In the genomic region with DNA sequence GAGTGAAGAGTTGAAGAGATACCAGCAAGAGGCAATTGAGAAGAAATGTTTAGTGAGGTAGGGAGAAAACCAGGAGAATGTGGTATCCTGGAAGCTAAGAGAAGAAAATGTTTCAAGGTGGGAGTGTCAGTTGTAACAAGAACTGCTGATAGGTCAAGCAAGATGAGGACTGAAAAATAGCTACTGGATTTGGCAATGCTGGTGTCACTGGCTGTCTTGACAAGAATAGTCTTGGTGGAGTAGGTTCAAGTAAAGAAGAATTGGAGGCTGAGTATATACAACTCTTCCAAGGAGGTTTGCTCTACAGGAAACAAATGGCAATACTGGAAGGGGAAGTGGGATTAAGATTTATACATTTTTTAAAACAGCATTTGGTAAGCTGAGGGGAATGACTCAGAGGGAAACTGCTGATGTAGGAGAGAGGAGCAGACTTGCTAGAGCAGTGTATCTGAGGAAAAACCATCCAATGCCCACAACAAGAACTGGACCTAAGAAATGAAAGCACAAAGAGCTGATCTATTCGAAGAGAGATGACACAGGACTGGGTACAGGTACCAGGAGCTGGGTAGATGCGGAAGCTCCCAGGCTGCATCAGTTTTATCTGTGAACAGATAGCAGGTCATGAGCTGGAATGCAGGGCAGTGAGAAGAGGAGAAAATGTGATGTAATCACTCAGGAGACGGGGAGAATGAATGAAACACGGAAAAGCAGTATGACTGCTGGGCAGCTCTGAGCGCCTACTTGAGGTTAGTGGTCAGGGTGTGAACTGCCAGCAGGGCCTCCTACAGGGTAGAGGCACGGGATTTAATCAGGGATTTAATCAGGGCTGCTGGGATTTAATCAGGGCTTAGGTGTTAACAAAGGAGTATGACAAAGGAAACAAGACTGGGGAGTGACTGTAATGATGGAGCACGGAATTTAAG, we compare ENCODE assay signal across 10 cellular contexts. TPM values are rescaled to one million over a fixed set of nuclear protein-coding genes. Genes with fewer than 3 reads are reported as not detected.
DNase-seq lines count a peak whose midpoint lies in the region; ATAC-seq and TF ChIP-seq lines count a peak whose summit lies in the region.
"Had no signal": no experiment of that assay in that cellular context is flagged by ENCODE, and none has a peak within 500 bp of the region (broad histone marks: within the 10 kb centered on the region; RNA-seq: fewer than 3 reads in every experiment).

No MANE protein-coding gene starts in this region.

- peak overlapping the region; percentile 95 for H3K27ac ChIP-seq in temporal lobe (ENCODE audit: low read depth, low read length)

- H3K9me3 Mint-ChIP-seq in activated naive CD8-positive, alpha-beta T cell treated with anti-CD3 and anti-CD28 coated beads, Interleukin-2, amount 50 U/mL, for 24 hours: no peaks in the 10 kb centered on the region
- no peaks in the 10 kb centered on the region for H3K9me3 Mint-ChIP-seq in activated naive CD8-positive, alpha-beta T cell treated with anti-CD3 and anti-CD28 coated beads for 36 hours
- no peaks in the 10 kb centered on the region for H3K9me3 Mint-ChIP-seq in WTC11

- H3K4me3 Mint-ChIP-seq in activated naive CD8-positive, alpha-beta T cell treated with anti-CD3 and anti-CD28 coated beads, Interleukin-2, amount 50 U/mL, for 24 hours: no peak overlapping the region
- H3K4me3 Mint-ChIP-seq in activated naive CD8-positive, alpha-beta T cell treated with anti-CD3 and anti-CD28 coated beads for 36 hours: no peak overlapping the region
- H3K4me3 Mint-ChIP-seq in WTC11: no peak overlapping the region

- no peaks in the 10 kb centered on the region for H3K27me3 Mint-ChIP-seq in activated naive CD8-positive, alpha-beta T cell treated with anti-CD3 and anti-CD28 coated beads, Interleukin-2, amount 50 U/mL, for 24 hours
- H3K27me3 Mint-ChIP-seq in activated naive CD8-positive, alpha-beta T cell treated with anti-CD3 and anti-CD28 coated beads for 36 hours: no peaks in the 10 kb centered on the region
- no peaks in the 10 kb centered on the region for H3K27me3 Mint-ChIP-seq in WTC11 (ENCODE audit: low read depth)

- CTCF ChIA-PET in WTC11 (lab: Charles Lee): interaction anchor here (1.0 to 1.3 kb wide), 3 partner anchors 88 to 115 kb away, joined by 3 to 4 read pairs (median 3); no protein-coding TSS in a partner anchor

- no peak for DNase-seq in activated naive CD8-positive, alpha-beta T cell treated with anti-CD3 and anti-CD28 coated beads, Interleukin-2, amount 50 U/mL, for 24 hours
- DNase-seq in activated naive CD8-positive, alpha-beta T cell treated with anti-CD3 and anti-CD28 coated beads for 36 hours: no peak
- DNase-seq in WTC11 (ENCODE audit: low spot score) (no peak), hepatic stellate cell (ENCODE audit: low spot score) (peak; percentile 57), SHP77 treated with DMSO at 0.1 percent for 48 hours (lab: John Stamatoyannopoulos, UW) (no peak), NK-92 (lab: John Stamatoyannopoulos, UW; ENCODE audit: unreplicated experiment) (no peak), T-helper 9 cell (no peak)
- DNase-seq: COR-L47, cortex of kidney had no signal

- peaks cover 32% of the 10 kb centered on the region for H3K36me3 Mint-ChIP-seq in activated naive CD8-positive, alpha-beta T cell treated with anti-CD3 and anti-CD28 coated beads, Interleukin-2, amount 50 U/mL, for 24 hours (ENCODE audit: low read depth)
- peaks cover 9% of the 10 kb centered on the region for H3K36me3 Mint-ChIP-seq in activated naive CD8-positive, alpha-beta T cell treated with anti-CD3 and anti-CD28 coated beads for 36 hours
- peaks cover 48% of the 10 kb centered on the region for H3K36me3 Mint-ChIP-seq in WTC11

- peak; percentile 75 for ATAC-seq in activated naive CD8-positive, alpha-beta T cell treated with anti-CD3 and anti-CD28 coated beads, Interleukin-2, amount 50 U/mL, for 24 hours
- ATAC-seq in WTC11: peak; percentile 80

- POLR2A ChIA-PET in WTC11 (lab: Charles Lee): no interaction called here

- no peak overlapping the region for H3K27ac Mint-ChIP-seq in activated naive CD8-positive, alpha-beta T cell treated with anti-CD3 and anti-CD28 coated beads, Interleukin-2, amount 50 U/mL, for 24 hours
- H3K27ac Mint-ChIP-seq in activated naive CD8-positive, alpha-beta T cell treated with anti-CD3 and anti-CD28 coated beads for 36 hours: no peak overlapping the region
- no peak overlapping the region for H3K27ac Mint-ChIP-seq in WTC11

- no peak for TF ChIP-seq CTCF in WTC11 (IDR thresholded peaks at IDR 0.05)

- H3K4me1 Mint-ChIP-seq in activated naive CD8-positive, alpha-beta T cell treated with anti-CD3 and anti-CD28 coated beads, Interleukin-2, amount 50 U/mL, for 24 hours: no peaks in the 10 kb centered on the region
- no peaks in the 10 kb centered on the region for H3K4me1 Mint-ChIP-seq in activated naive CD8-positive, alpha-beta T cell treated with anti-CD3 and anti-CD28 coated beads for 36 hours
- H3K4me1 Mint-ChIP-seq in WTC11: no peaks in the 10 kb centered on the region

TF ChIP-seq in WTC11, 78 proteins besides CTCF, POLR2A, EP300 and RAD21 (continues in another document):
- no peak for TF ChIP-seq CBFB (CRISPR knock-in tag; IDR thresholded peaks at IDR 0.05; ENCODE audit: low read depth)
- TF ChIP-seq CREM (CRISPR knock-in tag; IDR thresholded peaks at IDR 0.05): no peak
- TF ChIP-seq, protein P1, sequence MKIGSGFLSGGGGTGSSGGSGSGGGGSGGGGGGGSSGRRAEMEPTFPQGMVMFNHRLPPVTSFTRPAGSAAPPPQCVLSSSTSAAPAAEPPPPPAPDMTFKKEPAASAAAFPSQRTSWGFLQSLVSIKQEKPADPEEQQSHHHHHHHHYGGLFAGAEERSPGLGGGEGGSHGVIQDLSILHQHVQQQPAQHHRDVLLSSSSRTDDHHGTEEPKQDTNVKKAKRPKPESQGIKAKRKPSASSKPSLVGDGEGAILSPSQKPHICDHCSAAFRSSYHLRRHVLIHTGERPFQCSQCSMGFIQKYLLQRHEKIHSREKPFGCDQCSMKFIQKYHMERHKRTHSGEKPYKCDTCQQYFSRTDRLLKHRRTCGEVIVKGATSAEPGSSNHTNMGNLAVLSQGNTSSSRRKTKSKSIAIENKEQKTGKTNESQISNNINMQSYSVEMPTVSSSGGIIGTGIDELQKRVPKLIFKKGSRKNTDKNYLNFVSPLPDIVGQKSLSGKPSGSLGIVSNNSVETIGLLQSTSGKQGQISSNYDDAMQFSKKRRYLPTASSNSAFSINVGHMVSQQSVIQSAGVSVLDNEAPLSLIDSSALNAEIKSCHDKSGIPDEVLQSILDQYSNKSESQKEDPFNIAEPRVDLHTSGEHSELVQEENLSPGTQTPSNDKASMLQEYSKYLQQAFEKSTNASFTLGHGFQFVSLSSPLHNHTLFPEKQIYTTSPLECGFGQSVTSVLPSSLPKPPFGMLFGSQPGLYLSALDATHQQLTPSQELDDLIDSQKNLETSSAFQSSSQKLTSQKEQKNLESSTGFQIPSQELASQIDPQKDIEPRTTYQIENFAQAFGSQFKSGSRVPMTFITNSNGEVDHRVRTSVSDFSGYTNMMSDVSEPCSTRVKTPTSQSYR (CRISPR knock-in tag; IDR thresholded peaks at IDR 0.05): no peak
- no peak for TF ChIP-seq RORB (CRISPR knock-in tag; IDR thresholded peaks at IDR 0.05)
- TF ChIP-seq IRF2 (CRISPR knock-in tag; IDR thresholded peaks at IDR 0.05; ENCODE audit: borderline replicate concordance, low read depth): no peak
- no peak for TF ChIP-seq JAZF1 (CRISPR knock-in tag; IDR thresholded peaks at IDR 0.05)
- TF ChIP-seq, protein P2, sequence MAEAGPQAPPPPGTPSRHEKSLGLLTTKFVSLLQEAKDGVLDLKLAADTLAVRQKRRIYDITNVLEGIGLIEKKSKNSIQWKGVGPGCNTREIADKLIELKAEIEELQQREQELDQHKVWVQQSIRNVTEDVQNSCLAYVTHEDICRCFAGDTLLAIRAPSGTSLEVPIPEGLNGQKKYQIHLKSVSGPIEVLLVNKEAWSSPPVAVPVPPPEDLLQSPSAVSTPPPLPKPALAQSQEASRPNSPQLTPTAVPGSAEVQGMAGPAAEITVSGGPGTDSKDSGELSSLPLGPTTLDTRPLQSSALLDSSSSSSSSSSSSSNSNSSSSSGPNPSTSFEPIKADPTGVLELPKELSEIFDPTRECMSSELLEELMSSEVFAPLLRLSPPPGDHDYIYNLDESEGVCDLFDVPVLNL (CRISPR knock-in tag; IDR thresholded peaks at IDR 0.05; ENCODE audit: borderline replicate concordance, low read depth): no peak
- no peak for TF ChIP-seq MXD4 (CRISPR knock-in tag; IDR thresholded peaks at IDR 0.05; ENCODE audit: borderline replicate concordance)
- TF ChIP-seq TP53 (CRISPR knock-in tag; IDR thresholded peaks at IDR 0.05): no peak
- no peak for TF ChIP-seq FOXJ3 (CRISPR knock-in tag; IDR thresholded peaks at IDR 0.05; ENCODE audit: borderline replicate concordance)
- TF ChIP-seq, protein P3, sequence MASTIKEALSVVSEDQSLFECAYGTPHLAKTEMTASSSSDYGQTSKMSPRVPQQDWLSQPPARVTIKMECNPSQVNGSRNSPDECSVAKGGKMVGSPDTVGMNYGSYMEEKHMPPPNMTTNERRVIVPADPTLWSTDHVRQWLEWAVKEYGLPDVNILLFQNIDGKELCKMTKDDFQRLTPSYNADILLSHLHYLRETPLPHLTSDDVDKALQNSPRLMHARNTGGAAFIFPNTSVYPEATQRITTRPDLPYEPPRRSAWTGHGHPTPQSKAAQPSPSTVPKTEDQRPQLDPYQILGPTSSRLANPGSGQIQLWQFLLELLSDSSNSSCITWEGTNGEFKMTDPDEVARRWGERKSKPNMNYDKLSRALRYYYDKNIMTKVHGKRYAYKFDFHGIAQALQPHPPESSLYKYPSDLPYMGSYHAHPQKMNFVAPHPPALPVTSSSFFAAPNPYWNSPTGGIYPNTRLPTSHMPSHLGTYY (CRISPR knock-in tag; IDR thresholded peaks at IDR 0.05): no peak
- TF ChIP-seq ZBTB21 (CRISPR knock-in tag; IDR thresholded peaks at IDR 0.05; ENCODE audit: borderline replicate concordance): no peak
- TF ChIP-seq HMGA2 (CRISPR knock-in tag; IDR thresholded peaks at IDR 0.05): no peak
- TF ChIP-seq, protein P4, sequence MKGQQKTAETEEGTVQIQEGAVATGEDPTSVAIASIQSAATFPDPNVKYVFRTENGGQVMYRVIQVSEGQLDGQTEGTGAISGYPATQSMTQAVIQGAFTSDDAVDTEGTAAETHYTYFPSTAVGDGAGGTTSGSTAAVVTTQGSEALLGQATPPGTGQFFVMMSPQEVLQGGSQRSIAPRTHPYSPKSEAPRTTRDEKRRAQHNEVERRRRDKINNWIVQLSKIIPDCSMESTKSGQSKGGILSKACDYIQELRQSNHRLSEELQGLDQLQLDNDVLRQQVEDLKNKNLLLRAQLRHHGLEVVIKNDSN (CRISPR knock-in tag; IDR thresholded peaks at IDR 0.05): no peak

RNA-seq across cellular contexts. Expression of a gene that starts 34.5 kb away (rescaled TPM):
- not detected for total RNA-seq in activated naive CD8-positive, alpha-beta T cell treated with anti-CD3 and anti-CD28 coated beads for 36 hours
- total RNA-seq in WTC11 (2021) (not detected in 3 replicates), temporal lobe (not detected)

RNA-seq across cellular contexts. Expression of a gene that starts 40.0 kb away (rescaled TPM):
- 10 to 100 TPM; 89.0 to 91.5 TPM for total RNA-seq in activated naive CD8-positive, alpha-beta T cell treated with anti-CD3 and anti-CD28 coated beads for 36 hours
- 98.2 to 103 TPM (median 99.7 TPM) in 3 replicates for total RNA-seq in WTC11 (2021)
- 139 TPM for total RNA-seq in temporal lobe

RNA-seq across cellular contexts. Expression of a gene that starts 40.4 kb away (rescaled TPM):
- total RNA-seq in activated naive CD8-positive, alpha-beta T cell treated with anti-CD3 and anti-CD28 coated beads for 36 hours: 10 to 100 TPM; 41.4 to 42.3 TPM
- total RNA-seq in WTC11 (2021) (22.3 to 27.6 TPM (median 24.0 TPM) in 3 replicates), temporal lobe (30.2 TPM)
